1 cellular context compared by ENCODE assay signal in genomic region chr1:7186382-7187120, GRCh38.
TF ChIP-seq lines count a peak whose summit lies in the region.

No MANE protein-coding gene starts in this region.

TF ChIP-seq in WTC11, 78 proteins besides CTCF, POLR2A, EP300 and RAD21 (continued from another document):
- TF ChIP-seq ZNF512 (CRISPR knock-in tag; IDR thresholded peaks at IDR 0.05; ENCODE audit: borderline replicate concordance) (no peak), ESRRA (CRISPR knock-in tag; IDR thresholded peaks at IDR 0.05; ENCODE audit: borderline replicate concordance) (no peak), CREM (CRISPR knock-in tag; IDR thresholded peaks at IDR 0.05) (no peak), SMAD3 (CRISPR knock-in tag; IDR thresholded peaks at IDR 0.05; ENCODE audit: borderline replicate concordance) (no peak), ZNF219 (CRISPR knock-in tag; IDR thresholded peaks at IDR 0.05; ENCODE audit: borderline replicate concordance) (no peak), GRHL2 (CRISPR knock-in tag; IDR thresholded peaks at IDR 0.05; ENCODE audit: insufficient replicate concordance, severe bottlenecking) (no peak), ETV6 (CRISPR knock-in tag; IDR thresholded peaks at IDR 0.05) (no peak), CDX4 (CRISPR knock-in tag; IDR thresholded peaks at IDR 0.05; ENCODE audit: borderline replicate concordance) (no peak), ZNF121 (CRISPR knock-in tag; IDR thresholded peaks at IDR 0.05) (no peak), NR2C2 (CRISPR knock-in tag; IDR thresholded peaks at IDR 0.05) (no peak)
